In the genomic region with DNA sequence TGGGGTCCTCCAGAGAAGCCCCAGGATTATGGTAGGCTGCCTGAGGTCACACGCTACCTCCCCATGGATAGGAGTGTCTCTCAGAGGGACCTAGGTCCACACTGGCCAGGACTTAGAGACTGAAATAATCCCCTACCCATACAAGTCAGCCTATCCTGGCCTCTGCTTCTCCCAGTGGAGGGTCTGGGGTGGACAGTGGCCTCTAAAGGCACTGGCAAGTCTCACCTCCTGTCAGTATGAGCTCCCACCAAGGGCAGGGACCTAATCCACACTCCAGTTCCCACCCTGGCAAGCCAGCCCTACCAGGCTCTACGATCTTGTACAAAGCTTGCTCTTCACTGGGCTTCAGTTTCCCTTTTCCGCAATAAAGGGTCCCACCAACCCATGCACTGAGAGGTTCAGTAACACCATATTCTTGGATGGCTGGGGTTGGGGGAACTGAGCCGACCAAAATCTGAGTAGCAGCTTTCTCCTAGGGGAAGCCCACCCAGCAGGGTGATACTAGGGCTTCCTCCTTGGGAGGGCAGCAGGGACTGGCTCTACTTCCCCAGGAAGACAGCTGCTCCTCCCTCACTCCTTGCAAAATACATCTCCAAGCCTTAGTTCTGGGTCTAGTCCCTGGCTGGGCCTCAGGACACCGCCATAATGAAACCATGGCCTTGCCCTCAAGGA, we compare ENCODE assay signal across 11 cellular contexts. TPM values are rescaled to one million over a fixed set of nuclear protein-coding genes. Genes with fewer than 3 reads are reported as not detected.
A peak's percentile ranks its signal among the peaks of the same experiment; 100 is the strongest.
DNase-seq lines count a peak whose midpoint lies in the region; ATAC-seq, FAIRE-seq and TF ChIP-seq lines count a peak whose summit lies in the region.
"Had no signal": no experiment of that assay in that cellular context is flagged by ENCODE, and none has a peak within 500 bp of the region (broad histone marks: within the 10 kb centered on the region; RNA-seq: fewer than 3 reads in every experiment).

No MANE protein-coding gene starts in this region.

- peak overlapping the region; percentile 100 for H3K4me2 ChIP-seq in BLaER1
- H3K4me2 ChIP-seq in K562 (ENCODE audit: insufficient read depth, low read length), result peak overlapping the region; percentile 95

- peaks cover 3% of the 10 kb centered on the region for H3K9me1 ChIP-seq in K562 (ENCODE audit: control insufficient read depth, insufficient read depth, low read length)

- WGBS in K562 (ENCODE audit: insufficient coverage, low coverage, missing lambda C conversion rate), result 4% methylated on average over 4 of the region's 5 CpGs

- H3K4me3 ChIP-seq in BLaER1 (no peak overlapping the region), HL-60 (replicated peaks; ENCODE audit: insufficient read depth, low read length) (no peak overlapping the region), K562 (peak overlapping the region; percentile 87)
- H3K4me3 ChIP-seq: GM12878 had no signal

- H3K9me3 Mint-ChIP-seq in nephron progenitor cell, result no peaks in the 10 kb centered on the region

- no peak for ATAC-seq in K562
- no peak for ATAC-seq in HG03469 (IDR thresholded peaks at IDR 0.05; ENCODE audit: unreplicated experiment)
- ATAC-seq in HG02885 (IDR thresholded peaks at IDR 0.05; ENCODE audit: poor library complexity, unreplicated experiment), result no peak
- ATAC-seq: GM12878 had no signal

- H3K9ac ChIP-seq in BLaER1, result no peak overlapping the region; the same call in 1 of the 2 replicates
- peak overlapping the region; percentile 87 to 94 for H3K9ac ChIP-seq in K562 (ENCODE audit: insufficient read depth in 1 of 2, low read depth in 2 of 2, low read length in 2 of 2)

- TF ChIP-seq RAD21 in K562 (CRISPR knock-in tag; conservative IDR thresholded peaks at IDR 0.05 in 1 of 2, IDR thresholded peaks at IDR 0.05 in 1 of 2), result no peak

- H3K36me3 ChIP-seq in BLaER1 (peaks cover 23% of the 10 kb centered on the region), K562 (ENCODE audit: control insufficient read depth, insufficient read depth, low read length) (peaks cover 67% of the 10 kb centered on the region)

- TF ChIP-seq EP300 in K562 (IDR thresholded peaks at IDR 0.05; ENCODE audit: low read length), result no peak

- H3K9me3 ChIP-seq in BLaER1 (no peaks in the 10 kb centered on the region), K562 (replicated peaks; ENCODE audit: control insufficient read depth, insufficient read depth, low read depth, low read length) (no peaks in the 10 kb centered on the region)
- H3K9me3 ChIP-seq: adrenal gland had no signal

- intact Hi-C loops in K562 (cut with micrococcal nuclease), result no loop called here

- no TSS peak for BruUV-seq in K562 (replicated peaks; lab: Mats Ljungman, UMichigan)

- H3K4me1 Mint-ChIP-seq in nephron progenitor cell, result peaks cover 44% of the 10 kb centered on the region

- DNase-seq in HL-60 (ENCODE audit: low read depth in 1 of 2, low spot score in 1 of 2), result peak in 1 of 2 experiments; percentile 41
- DNase-seq in K562 (ENCODE audit: extremely low read depth in 1 of 4, low spot score in 3 of 4), result no peak
- no peak for DNase-seq in nephron progenitor cell
- no peak for DNase-seq in DMS79 (lab: John Stamatoyannopoulos, UW)
- DNase-seq in inferior parietal cortex (ENCODE audit: extremely low spot score), result no peak
- DNase-seq: adrenal gland, NCI-H146 had no signal

- in situ Hi-C loops in K562 (cut with MboI), result no loop called here

- no peak overlapping the region for H3K27ac Mint-ChIP-seq in nephron progenitor cell

- no peak; the same call in 1 of the 2 replicates for TF ChIP-seq POLR2A in K562 (conservative IDR thresholded peaks at IDR 0.05)

- peaks cover 26% of the 10 kb centered on the region for H3K27me3 Mint-ChIP-seq in nephron progenitor cell (ENCODE audit: low read depth, poor library complexity)

- peaks cover 93% of the 10 kb centered on the region for H3K79me2 ChIP-seq in K562 (ENCODE audit: control insufficient read depth, insufficient read depth, low read length)

- no peak overlapping the region for H3K27ac ChIP-seq in BLaER1
- H3K27ac ChIP-seq in HL-60 (replicated peaks), result peak overlapping the region; percentile 34
- H3K27ac ChIP-seq in K562 (ENCODE audit: extremely low read depth, low read depth, low read length), result peak overlapping the region; percentile 85
- H3K27ac ChIP-seq: adrenal gland had no signal

- peaks cover 61% of the 10 kb centered on the region for H3K4me1 ChIP-seq in BLaER1
- H3K4me1 ChIP-seq in K562 (replicated peaks in 1 of 2; ENCODE audit: control insufficient read depth in 2 of 2, insufficient read depth in 2 of 2, low read length in 2 of 2), result peaks cover 34 to 51% of the 10 kb centered on the region in 2 experiments

- POLR2A ChIA-PET in K562 (lab: Yijun Ruan, JAX), result interaction anchor here (0.7 to 2.2 kb wide), 6 partner anchors 7 to 114 kb away, joined by 3 to 7 read pairs (median 4); a partner anchor contains a TSS

- TF ChIP-seq CTCF in HL-60 (IDR thresholded peaks at IDR 0.05; ENCODE audit: insufficient read depth, low read length) (no peak), K562 (IDR thresholded peaks at IDR 0.05 in 2 of 3, conservative IDR thresholded peaks at IDR 0.05 in 1 of 3; ENCODE audit: insufficient read depth in 2 of 3, low read depth in 1 of 3, low read length in 3 of 3) (no peak), nephron progenitor cell (IDR thresholded peaks at IDR 0.05) (no peak)

- CTCF ChIA-PET in K562 (lab: Yijun Ruan, JAX; ENCODE audit: low intra/inter-chr PET ratio), result interaction anchor here (0.6 kb wide), 1 partner anchor 39 kb away, joined by 3 read pairs; no protein-coding TSS in a partner anchor

- peak overlapping the region; percentile 57 for H3K4me3 Mint-ChIP-seq in nephron progenitor cell

- FAIRE-seq in K562 (lab: Jason Lieb, UNC), result no peak

- H3K36me3 Mint-ChIP-seq in nephron progenitor cell (ENCODE audit: low read depth), result no peaks in the 10 kb centered on the region

- H4K20me1 ChIP-seq in BLaER1 (peaks cover 17% of the 10 kb centered on the region; the same call in 1 of the 2 replicates), K562 (replicated peaks; ENCODE audit: control insufficient read depth, insufficient read depth, low read length) (peaks cover 36% of the 10 kb centered on the region)

- H3K27me3 ChIP-seq in BLaER1 (no peaks in the 10 kb centered on the region), HL-60 (ENCODE audit: insufficient read depth, poor library complexity, severe bottlenecking) (no peaks in the 10 kb centered on the region), K562 (ENCODE audit: control insufficient read depth in 2 of 2, insufficient read depth in 2 of 2, low read length in 2 of 2) (no peaks in the 10 kb centered on the region)
- H3K27me3 ChIP-seq: adrenal gland had no signal

- H2AFZ ChIP-seq in K562 (ENCODE audit: low read depth, low read length), result no peak overlapping the region

RNA-seq across cellular contexts. Expression of a gene that starts 2.4 kb away (rescaled TPM):
- 49.9 and 136 TPM in 2 replicates for total RNA-seq in K562 (2011; cell fraction: chromatin; rRNA removed; ENCODE audit: low replicate concordance)
- 106 and 113 TPM in 2 replicates for total RNA-seq in K562 (2011; cell fraction: nucleolus; rRNA removed)
- total RNA-seq in K562 (2011; cell fraction: nucleoplasm; rRNA removed), result 71.7 and 77.8 TPM in 2 replicates
- total RNA-seq in K562 (2014; rRNA removed) (18.3 and 34.5 TPM in 2 replicates), K562 (2014; rRNA removed; fragmentation: Illumina TruSeq; extraction: Trizol) (5.1 and 6.9 TPM in 2 replicates), K562 (2015; rRNA removed; fragmentation: Illumina TruSeq; extraction: Trizol) (12.8 and 15.2 TPM in 2 replicates), K562 (2021) (47.7 and 48.8 TPM in 2 replicates)
- polyA plus RNA-seq in K562 (2011; rRNA removed) (24.8 and 59.4 TPM in 2 replicates), K562 (2014; fragmentation: Illumina TruSeq; extraction: Trizol) (41.9 and 52.8 TPM in 2 replicates), K562 (2014; fragmentation: Nextera tagmentation; extraction: Ambion mirVana) (1 to 10 TPM; 1.7 to 3.5 TPM), K562 (2014; rRNA removed) (29.2 and 38.1 TPM in 2 replicates)
- 64.1 and 81.7 TPM in 2 replicates for polyA plus RNA-seq in K562 (2011; cell fraction: cytosol; rRNA removed)
- polyA plus RNA-seq in K562 (2011; cell fraction: nucleus; rRNA removed), result 104 and 152 TPM in 2 replicates
- 53.6 and 84.7 TPM in 2 replicates for polyA plus RNA-seq in K562 (2012)
- polyA minus RNA-seq in K562 (2011; rRNA and poly(A)+ RNA removed), result 30.2 and 35.6 TPM in 2 replicates
- 50.6 and 68.9 TPM in 2 replicates for polyA minus RNA-seq in K562 (2011; cell fraction: cytosol; rRNA and poly(A)+ RNA removed)
- 72.0 and 98.5 TPM in 2 replicates for polyA minus RNA-seq in K562 (2011; cell fraction: nucleus; rRNA and poly(A)+ RNA removed)

RNA-seq across cellular contexts. Expression of a gene that starts 7.7 kb away (rescaled TPM):
- total RNA-seq in K562 (2011; cell fraction: chromatin; rRNA removed; ENCODE audit: low replicate concordance), result 27.9 and 57.1 TPM in 2 replicates
- 43.4 and 54.2 TPM in 2 replicates for total RNA-seq in K562 (2011; cell fraction: nucleolus; rRNA removed)
- 39.5 and 46.4 TPM in 2 replicates for total RNA-seq in K562 (2011; cell fraction: nucleoplasm; rRNA removed)
- 43.3 and 51.5 TPM in 2 replicates for total RNA-seq in K562 (2014; rRNA removed)
- 29.9 and 33.3 TPM in 2 replicates for total RNA-seq in K562 (2014; rRNA removed; fragmentation: Illumina TruSeq; extraction: Trizol)
- total RNA-seq in K562 (2015; rRNA removed; fragmentation: Illumina TruSeq; extraction: Trizol), result 40.0 and 41.2 TPM in 2 replicates
- 49.6 and 55.1 TPM in 2 replicates for total RNA-seq in K562 (2021)
- polyA plus RNA-seq in K562 (2011; rRNA removed), result 56.4 and 60.2 TPM in 2 replicates
- polyA plus RNA-seq in K562 (2011; cell fraction: cytosol; rRNA removed), result 66.5 and 92.3 TPM in 2 replicates
- 53.3 and 62.7 TPM in 2 replicates for polyA plus RNA-seq in K562 (2011; cell fraction: nucleus; rRNA removed)
- 47.4 and 54.4 TPM in 2 replicates for polyA plus RNA-seq in K562 (2012)
- 54.0 and 55.2 TPM in 2 replicates for polyA plus RNA-seq in K562 (2014; fragmentation: Illumina TruSeq; extraction: Trizol)
- polyA plus RNA-seq in K562 (2014; fragmentation: Nextera tagmentation; extraction: Ambion mirVana), result 10 to 100 TPM in 1 of 2 experiments, 1 to 10 TPM in 1; 8.0 to 12.2 TPM
- polyA plus RNA-seq in K562 (2014; rRNA removed), result 34.5 and 47.2 TPM in 2 replicates
- 42.4 and 60.6 TPM in 2 replicates for polyA minus RNA-seq in K562 (2011; rRNA and poly(A)+ RNA removed)
- 22.8 and 28.5 TPM in 2 replicates for polyA minus RNA-seq in K562 (2011; cell fraction: cytosol; rRNA and poly(A)+ RNA removed)
- 17.6 and 22.2 TPM in 2 replicates for polyA minus RNA-seq in K562 (2011; cell fraction: nucleus; rRNA and poly(A)+ RNA removed)

RNA-seq across cellular contexts. Expression of a gene that starts 39.9 kb away (rescaled TPM):
- 44.0 and 89.1 TPM in 2 replicates for total RNA-seq in K562 (2011; cell fraction: chromatin; rRNA removed; ENCODE audit: low replicate concordance)
- 41.2 and 43.2 TPM in 2 replicates for total RNA-seq in K562 (2011; cell fraction: nucleolus; rRNA removed)
- 47.0 and 67.9 TPM in 2 replicates for total RNA-seq in K562 (2011; cell fraction: nucleoplasm; rRNA removed)
- total RNA-seq in K562 (2014; rRNA removed) (8.0 and 13.7 TPM in 2 replicates), K562 (2014; rRNA removed; fragmentation: Illumina TruSeq; extraction: Trizol) (8.0 and 10.9 TPM in 2 replicates), K562 (2015; rRNA removed; fragmentation: Illumina TruSeq; extraction: Trizol) (9.7 and 11.4 TPM in 2 replicates), K562 (2021) (15.9 and 16.8 TPM in 2 replicates)
- polyA plus RNA-seq in K562 (2011; rRNA removed) (12.1 and 13.5 TPM in 2 replicates), K562 (2014; fragmentation: Illumina TruSeq; extraction: Trizol) (12.3 and 13.2 TPM in 2 replicates), K562 (2014; fragmentation: Nextera tagmentation; extraction: Ambion mirVana) (1 to 10 TPM; 2.0 to 5.2 TPM), K562 (2014; rRNA removed) (13.9 and 17.8 TPM in 2 replicates)
- polyA plus RNA-seq in K562 (2011; cell fraction: cytosol; rRNA removed), result 12.1 and 20.2 TPM in 2 replicates
- 58.3 and 71.6 TPM in 2 replicates for polyA plus RNA-seq in K562 (2011; cell fraction: nucleus; rRNA removed)
- polyA plus RNA-seq in K562 (2012), result 11.0 and 19.9 TPM in 2 replicates
- polyA minus RNA-seq in K562 (2011; rRNA and poly(A)+ RNA removed), result 8.5 and 8.9 TPM in 2 replicates
- 4.0 and 4.7 TPM in 2 replicates for polyA minus RNA-seq in K562 (2011; cell fraction: cytosol; rRNA and poly(A)+ RNA removed)
- 19.1 and 28.0 TPM in 2 replicates for polyA minus RNA-seq in K562 (2011; cell fraction: nucleus; rRNA and poly(A)+ RNA removed)

RNA-seq across cellular contexts. Expression of a gene that starts 41.7 kb away (rescaled TPM):
- 1.4 and 3.5 TPM in 2 replicates for total RNA-seq in K562 (2011; cell fraction: chromatin; rRNA removed; ENCODE audit: low replicate concordance)
- total RNA-seq in K562 (2011; cell fraction: nucleolus; rRNA removed), result 1.7 and 2.3 TPM in 2 replicates
- 1.2 and 1.4 TPM in 2 replicates for total RNA-seq in K562 (2011; cell fraction: nucleoplasm; rRNA removed)
- 0.95 and 1.3 TPM in 2 replicates for total RNA-seq in K562 (2014; rRNA removed)
- 0.83 and 1.1 TPM in 2 replicates for total RNA-seq in K562 (2014; rRNA removed; fragmentation: Illumina TruSeq; extraction: Trizol)
- 0.94 and 1.4 TPM in 2 replicates for total RNA-seq in K562 (2015; rRNA removed; fragmentation: Illumina TruSeq; extraction: Trizol)
- 0.65 and 2.0 TPM in 2 replicates for total RNA-seq in K562 (2021)
- 2.3 and 3.9 TPM in 2 replicates for polyA plus RNA-seq in K562 (2011; rRNA removed)
- 4.6 and 5.2 TPM in 2 replicates for polyA plus RNA-seq in K562 (2011; cell fraction: cytosol; rRNA removed)
- 5.5 and 6.0 TPM in 2 replicates for polyA plus RNA-seq in K562 (2011; cell fraction: nucleus; rRNA removed)
- 1.7 and 2.7 TPM in 2 replicates for polyA plus RNA-seq in K562 (2012)
- polyA plus RNA-seq in K562 (2014; fragmentation: Illumina TruSeq; extraction: Trizol), result 0.91 and 1.5 TPM in 2 replicates
- polyA plus RNA-seq in K562 (2014; fragmentation: Nextera tagmentation; extraction: Ambion mirVana), result under 1 TPM; 0.01 to 0.14 TPM
- polyA plus RNA-seq in K562 (2014; rRNA removed), result 0.38 and 0.82 TPM in 2 replicates
- 1.6 and 1.9 TPM in 2 replicates for polyA minus RNA-seq in K562 (2011; rRNA and poly(A)+ RNA removed)
- 0.73 and 2.0 TPM in 2 replicates for polyA minus RNA-seq in K562 (2011; cell fraction: cytosol; rRNA and poly(A)+ RNA removed)
- 1.1 and 1.4 TPM in 2 replicates for polyA minus RNA-seq in K562 (2011; cell fraction: nucleus; rRNA and poly(A)+ RNA removed)
